19 cellular contexts compared by ENCODE assay signal in the genomic region with DNA sequence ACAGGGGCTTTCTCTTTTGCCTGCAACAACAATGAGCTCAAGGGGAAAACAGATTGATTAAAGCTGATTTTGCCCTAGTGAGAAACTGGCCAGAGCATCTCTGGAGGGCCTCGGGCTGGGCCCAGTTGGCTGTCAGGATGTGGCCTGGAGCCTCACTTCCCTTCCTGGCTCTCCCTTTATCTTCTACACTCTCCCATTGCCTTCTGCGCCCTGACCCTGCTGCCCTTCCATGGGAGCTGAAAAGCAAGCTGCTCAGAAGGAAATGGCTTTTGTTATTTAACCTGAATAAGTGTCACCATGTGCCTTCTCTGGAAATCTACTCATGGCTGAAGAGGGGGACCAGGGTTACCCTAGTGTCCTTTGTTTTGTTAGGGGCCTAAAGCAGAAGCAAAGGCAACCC. TPM values are rescaled to one million over a fixed set of nuclear protein-coding genes. Genes with fewer than 3 reads are reported as not detected.
"Had no signal": no experiment of that assay in that cellular context is flagged by ENCODE, and none has a peak within 500 bp of the region (broad histone marks: within the 10 kb centered on the region; RNA-seq: fewer than 3 reads in every experiment).

No MANE protein-coding gene starts in this region.

- DNase-seq: activated CD4-positive, alpha-beta T cell treated with anti-CD3 and anti-CD28 coated beads, Interleukin-2, amount 10 ng/mL, durations not matched to agents 24 days and 14 days; amniotic stem cell; body of pancreas; central memory CD4-positive, alpha-beta T cell; cortex of kidney; effector memory CD4-positive, alpha-beta T cell; erythroblast; left lung; midbrain; naive thymus-derived CD8-positive, alpha-beta T cell; pancreas; retina; small intestine; T1000; tibial artery; uterus had no signal

- H3K27me3 ChIP-seq: body of pancreas, tibial artery, uterus had no signal

- H3K9me3 ChIP-seq: body of pancreas, left lung, pancreas, tibial artery, uterus had no signal

- H3K27ac ChIP-seq: body of pancreas, left lung, pancreas, tibial artery, uterus, VCaP had no signal

- H3K4me1 ChIP-seq: body of pancreas, left lung, pancreas, uterus had no signal

- H3K4me3 Mint-ChIP-seq: activated CD4-positive, alpha-beta T cell treated with anti-CD3 and anti-CD28 coated beads, Interleukin-2, amount 10 ng/mL, durations not matched to agents 24 days and 14 days; activated naive CD4-positive, alpha-beta T cell treated with anti-CD3 and anti-CD28 coated beads, Interleukin-2, amount 50 U/mL, for 24 hours; naive thymus-derived CD8-positive, alpha-beta T cell had no signal

- H3K9me3 Mint-ChIP-seq: activated CD4-positive, alpha-beta T cell treated with anti-CD3 and anti-CD28 coated beads, Interleukin-2, amount 10 ng/mL, durations not matched to agents 24 days and 14 days; activated naive CD4-positive, alpha-beta T cell treated with anti-CD3 and anti-CD28 coated beads, Interleukin-2, amount 50 U/mL, for 24 hours; naive thymus-derived CD8-positive, alpha-beta T cell had no signal

- H3K4me1 Mint-ChIP-seq: activated CD4-positive, alpha-beta T cell treated with anti-CD3 and anti-CD28 coated beads, Interleukin-2, amount 10 ng/mL, durations not matched to agents 24 days and 14 days; activated naive CD4-positive, alpha-beta T cell treated with anti-CD3 and anti-CD28 coated beads, Interleukin-2, amount 50 U/mL, for 24 hours had no signal

- H3K27me3 Mint-ChIP-seq: activated CD4-positive, alpha-beta T cell treated with anti-CD3 and anti-CD28 coated beads, Interleukin-2, amount 10 ng/mL, durations not matched to agents 24 days and 14 days; activated naive CD4-positive, alpha-beta T cell treated with anti-CD3 and anti-CD28 coated beads, Interleukin-2, amount 50 U/mL, for 24 hours had no signal

- H3K4me3 ChIP-seq: body of pancreas, left lung, pancreas, tibial artery, uterus had no signal

- H3K36me3 Mint-ChIP-seq: activated naive CD4-positive, alpha-beta T cell treated with anti-CD3 and anti-CD28 coated beads, Interleukin-2, amount 50 U/mL, for 24 hours; naive thymus-derived CD8-positive, alpha-beta T cell had no signal

- ATAC-seq: body of pancreas; left lung; naive thymus-derived CD8-positive, alpha-beta T cell; pancreas had no signal

- H3K36me3 ChIP-seq: left lung, pancreas, tibial artery, uterus had no signal

- H3K27ac Mint-ChIP-seq: activated CD4-positive, alpha-beta T cell treated with anti-CD3 and anti-CD28 coated beads, Interleukin-2, amount 10 ng/mL, durations not matched to agents 24 days and 14 days; activated naive CD4-positive, alpha-beta T cell treated with anti-CD3 and anti-CD28 coated beads, Interleukin-2, amount 50 U/mL, for 24 hours; naive thymus-derived CD8-positive, alpha-beta T cell had no signal

RNA-seq across cellular contexts. Expression of a gene that starts 43.8 kb away (rescaled TPM):
- total RNA-seq: SK-MEL-5 had no signal
